In genomic region chr13:98598043-98598442, GRCh38 we compare ENCODE assay signal across 13 cellular contexts. TPM values are rescaled to one million over a fixed set of nuclear protein-coding genes. Genes with fewer than 3 reads are reported as not detected.
DNase-seq lines count a peak whose midpoint lies in the region; ATAC-seq and TF ChIP-seq lines count a peak whose summit lies in the region.
"Had no signal": no experiment of that assay in that cellular context is flagged by ENCODE, and none has a peak within 500 bp of the region (broad histone marks: within the 10 kb centered on the region; RNA-seq: fewer than 3 reads in every experiment).

No MANE protein-coding gene starts in this region.

- no peak overlapping the region for H3K4me3 ChIP-seq in HFF-Myc (replicated peaks; ENCODE audit: low read depth, low read length)
- H3K4me3 ChIP-seq in astrocyte of the spinal cord (ENCODE audit: low read depth, low read length), result no peak overlapping the region
- H3K4me3 ChIP-seq: lung, SJSA1 had no signal

- ATAC-seq in left lobe of liver, result peak; percentile 25
- ATAC-seq in omental fat pad (ENCODE audit: low FRiP score), result no peak

- in situ Hi-C loops in astrocyte of the spinal cord (cut with HindIII; ENCODE audit: low sequenced_read_pairs), result no loop called here

- DNase-seq in DMS53 (lab: John Stamatoyannopoulos, UW), result peak; percentile 1
- DNase-seq in DMS53 treated with DMSO at 0.1 percent for 48 hours (lab: John Stamatoyannopoulos, UW; ENCODE audit: unreplicated experiment), result no peak
- no peak for DNase-seq in HFF-Myc (ENCODE audit: extremely low read depth, low read depth)
- no peak for DNase-seq in astrocyte of the spinal cord (ENCODE audit: low read depth, low spot score)
- DNase-seq in left lobe of liver (ENCODE audit: low spot score), result no peak
- no peak for DNase-seq in NCI-H774 (lab: John Stamatoyannopoulos, UW)
- no peak for DNase-seq in omental fat pad (ENCODE audit: low spot score)
- no peak for DNase-seq in amniotic stem cell (lab: John Stamatoyannopoulos, UW)
- DNase-seq: activated T-cell treated with anti-CD3 and anti-CD28 coated beads for 4 hours, amygdala, NCI-H1436 treated with DMSO at 0.1 percent for 48 hours had no signal

- peak; percentile 31 for TF ChIP-seq CTCF in HFF-Myc (IDR thresholded peaks at IDR 0.05; ENCODE audit: low read depth, low read length, missing control alignments)
- peak; percentile 33 for TF ChIP-seq CTCF in astrocyte of the spinal cord (IDR thresholded peaks at IDR 0.05; ENCODE audit: low read depth, low read length)
- no peak for TF ChIP-seq CTCF in omental fat pad (IDR thresholded peaks at IDR 0.05)

RNA-seq across cellular contexts. Expression of gene STK24, which starts 21.1 kb away (rescaled TPM):
- total RNA-seq in left lobe of liver (17.0 TPM), omental fat pad (10 to 100 TPM; 55.3 to 96.3 (median 83.9) TPM)

Comparison
In these comparisons a context has a peak if more than half of its experiments do, and no peak if none do; other contexts are left out.
1. CTCF ChIP-seq: peak in HFF-Myc (single experiment) and astrocyte of the spinal cord (single experiment); none in omental fat pad (0 of 3).